8 cellular contexts compared by ENCODE assay signal in genomic region chr11:76379811-76380160, GRCh38. TPM values are rescaled to one million over a fixed set of nuclear protein-coding genes. Genes with fewer than 3 reads are reported as not detected.
DNase-seq lines count a peak whose midpoint lies in the region; ATAC-seq, FAIRE-seq and TF ChIP-seq lines count a peak whose summit lies in the region.

No MANE protein-coding gene starts in this region.

- peak overlapping the region; percentile 92 for H3K27ac ChIP-seq in left ventricle myocardium inferior (replicated peaks)
- H3K27ac ChIP-seq in mammary epithelial cell (ENCODE audit: insufficient read depth, low read depth, low read length): peak overlapping the region; percentile 63
- no peak overlapping the region for H3K27ac ChIP-seq in mucosa of rectum (ENCODE audit: low read depth in 2 of 2, low read length in 2 of 2)

- H3K79me2 ChIP-seq in mammary epithelial cell (ENCODE audit: insufficient read depth, low read length): peaks cover 67% of the 10 kb centered on the region

- no peaks in the 10 kb centered on the region for H4K20me1 ChIP-seq in mammary epithelial cell (ENCODE audit: insufficient read depth, low read length)

- no peak for FAIRE-seq in GM12891 (lab: Jason Lieb, UNC)

- H3K9me3 ChIP-seq in left ventricle myocardium inferior (replicated peaks) (no peaks in the 10 kb centered on the region), mammary epithelial cell (replicated peaks; ENCODE audit: insufficient read depth, low read length) (no peaks in the 10 kb centered on the region), mucosa of rectum (ENCODE audit: control insufficient read depth in 2 of 2, low read length in 2 of 2) (no peaks in the 10 kb centered on the region)

- peak overlapping the region; percentile 89 for H3K4me2 ChIP-seq in mammary epithelial cell (ENCODE audit: insufficient read depth, low read depth, low read length)

- ATAC-seq in Right ventricle myocardium superior (ENCODE audit: poor library complexity): no peak

- TSS peak; percentile 35 for BruUV-seq in mammary epithelial cell (replicated peaks; lab: Mats Ljungman, UMichigan)

- H3K9ac ChIP-seq in mammary epithelial cell (ENCODE audit: insufficient read depth, low read length): peak overlapping the region; percentile 69
- H3K9ac ChIP-seq in mucosa of rectum (ENCODE audit: low read depth in 1 of 2, low read length in 2 of 2): peak overlapping the region; percentile 54 to 77

- CTCF ChIA-PET in mammary epithelial cell (lab: Charles Lee; ENCODE audit: low non-redundant PET): no interaction called here

- TF ChIP-seq POLR2A in GM12891 (IDR thresholded peaks at IDR 0.05; ENCODE audit: low read depth, low read length): no peak

- peak overlapping the region; percentile 99 for H3K4me3 ChIP-seq in left ventricle myocardium inferior
- H3K4me3 ChIP-seq in mammary epithelial cell (replicated peaks in 1 of 3; ENCODE audit: insufficient read depth in 1 of 3, low read depth in 2 of 3, low read length in 3 of 3): peak overlapping the region; percentile 64 to 85 (median 66)
- H3K4me3 ChIP-seq in mucosa of rectum (ENCODE audit: low read length in 2 of 2): peak overlapping the region; percentile 82 to 94

- no peaks in the 10 kb centered on the region for H3K36me3 ChIP-seq in left ventricle myocardium inferior
- no peaks in the 10 kb centered on the region for H3K36me3 ChIP-seq in mammary epithelial cell (ENCODE audit: insufficient read depth, low read length)
- H3K36me3 ChIP-seq in mucosa of rectum (ENCODE audit: control insufficient read depth in 2 of 2, insufficient read depth in 2 of 2, low read length in 2 of 2): no peaks in the 10 kb centered on the region

- H2AFZ ChIP-seq in mammary epithelial cell (ENCODE audit: low read depth, low read length): peak overlapping the region; percentile 88

- H3K27me3 ChIP-seq in left ventricle myocardium inferior (ENCODE audit: low read depth): no peaks in the 10 kb centered on the region
- H3K27me3 ChIP-seq in mammary epithelial cell (ENCODE audit: insufficient read depth, low read length): no peaks in the 10 kb centered on the region
- no peaks in the 10 kb centered on the region for H3K27me3 ChIP-seq in mucosa of rectum (ENCODE audit: control insufficient read depth in 2 of 2, insufficient read depth in 2 of 2, low read length in 2 of 2)

- WGBS in mammary epithelial cell (ENCODE audit: low coverage, missing lambda C conversion rate): 18% methylated on average over 6 of the region's 6 CpGs

- dilution Hi-C loops in mammary epithelial cell (cut with HindIII; ENCODE audit: low sequenced_read_pairs): no loop called here

- H3K4me1 ChIP-seq in left ventricle myocardium inferior (peaks cover 64% of the 10 kb centered on the region), mammary epithelial cell (ENCODE audit: insufficient read depth, low read length) (peaks cover 14% of the 10 kb centered on the region), mucosa of rectum (ENCODE audit: control insufficient read depth in 2 of 2, insufficient read depth in 2 of 2, low read length in 2 of 2) (peaks cover 29 to 36% of the 10 kb centered on the region in 2 donors)

- no peak for DNase-seq in left ventricle myocardium inferior
- no peak for DNase-seq in Right ventricle myocardium superior
- no peak for DNase-seq in mammary epithelial cell
- DNase-seq in GM12891 (ENCODE audit: insufficient read length, low spot score): no peak
- no peak for DNase-seq in stimulated activated CD8-positive, alpha-beta memory T cell treated with anti-CD3 and anti-CD28 coated beads, Interleukin-4, amount 100 ng/mL, for 48 hours
- no peak for DNase-seq in NCI-H1105 treated with DMSO at 0.1 percent for 48 hours (lab: John Stamatoyannopoulos, UW)
- DNase-seq in GM10266 (ENCODE audit: extremely low spot score): no peak

- intact Hi-C loops in left ventricle myocardium inferior (cut with micrococcal nuclease) (no loop called here), Right ventricle myocardium superior (cut with DNase I) (loop anchor here (10.0 kb wide), 1 partner anchor 65 kb away; the partner anchor contains the start of gene EMSY), mammary epithelial cell (cut with micrococcal nuclease) (no loop called here)

- in situ Hi-C loops in mammary epithelial cell (cut with MboI; ENCODE audit: low sequenced_read_pairs in 2 of 2): no loop called here

- TF ChIP-seq CTCF in left ventricle myocardium inferior (IDR thresholded peaks at IDR 0.05; ENCODE audit: borderline replicate concordance) (no peak), mammary epithelial cell (conservative IDR thresholded peaks at IDR 0.05 in 1 of 2, IDR thresholded peaks at IDR 0.05 in 1 of 2; ENCODE audit: extremely low read depth in 1 of 2, insufficient read depth in 1 of 2, low read depth in 1 of 2, low read length in 2 of 2) (no peak), GM10266 (IDR thresholded peaks at IDR 0.05; ENCODE audit: control insufficient read depth, insufficient read depth, low read depth, missing control alignments) (no peak)

TF ChIP-seq in GM12891, 5 proteins besides CTCF, POLR2A, EP300 and RAD21:
- no peak for TF ChIP-seq POU2F2 (IDR thresholded peaks at IDR 0.05; ENCODE audit: low read depth, low read length)
- TF ChIP-seq SPI1 (IDR thresholded peaks at IDR 0.05; ENCODE audit: low read depth, low read length): no peak
- no peak for TF ChIP-seq PAX5 (IDR thresholded peaks at IDR 0.05; ENCODE audit: insufficient read depth, low read length, severe bottlenecking)
- TF ChIP-seq POLR2AphosphoS5 (IDR thresholded peaks at IDR 0.05; ENCODE audit: low read depth, low read length): no peak
- TF ChIP-seq TAF1 (IDR thresholded peaks at IDR 0.05; ENCODE audit: low read depth, low read length): no peak
TF ChIP-seq in GM12891: peak in this region for 0.

RNA-seq across cellular contexts. Expression of gene THAP12, which starts 1.1 kb away (rescaled TPM):
- total RNA-seq in left ventricle myocardium inferior (20.5 TPM), Right ventricle myocardium superior (18.3 TPM), mammary epithelial cell (10 to 100 TPM; 36.0 to 37.7 TPM)
- 21.0 TPM for polyA plus RNA-seq in mammary epithelial cell
- 19.9 TPM for polyA minus RNA-seq in mammary epithelial cell
- polyA plus RNA-seq in GM12891 (2012; ENCODE audit: low read depth, missing spikeins): 7.5 TPM

RNA-seq across cellular contexts. Expression of gene GVQW3, which starts 1.3 kb away (rescaled TPM):
- 1.8 TPM for total RNA-seq in left ventricle myocardium inferior
- total RNA-seq in Right ventricle myocardium superior: 1.5 TPM
- 1 to 10 TPM in 1 of 2 donors, under 1 TPM in 1; 0.75 to 1.3 TPM for total RNA-seq in mammary epithelial cell
- polyA plus RNA-seq in mammary epithelial cell: 0.49 TPM
- not detected for polyA minus RNA-seq in mammary epithelial cell
- polyA plus RNA-seq in GM12891 (2012; ENCODE audit: low read depth, missing spikeins): 0.30 TPM

Comparison
In these comparisons a context has a peak if more than half of its experiments do, and no peak if none do; other contexts are left out.
1. H3K27ac ChIP-seq: peak in left ventricle myocardium inferior (single experiment) and mammary epithelial cell (single experiment); none in mucosa of rectum (0 of 2).
2. Peak in every context shown above with its lines, with median percentiles within 50 percentile points of each other: H3K4me3 ChIP-seq.